In genomic region chr1:203703586-203703985, GRCh38 we compare ENCODE assay signal across 26 cellular contexts.
DNase-seq lines count a peak whose midpoint lies in the region; ATAC-seq and TF ChIP-seq lines count a peak whose summit lies in the region.
"Had no signal": no experiment of that assay in that cellular context is flagged by ENCODE, and none has a peak within 500 bp of the region (broad histone marks: within the 10 kb centered on the region; RNA-seq: fewer than 3 reads in every experiment).

No MANE protein-coding gene starts in this region.

- H3K36me3 ChIP-seq in muscle layer of colon (ENCODE audit: insufficient read depth, low read length) (peaks cover 97% of the 10 kb centered on the region), trophoblast cell (ENCODE audit: control insufficient read depth in 1 of 2, insufficient read depth in 2 of 2, low read length in 2 of 2) (peaks cover 51 to 95% of the 10 kb centered on the region in 2 experiments)

- no peak for TF ChIP-seq CTCF in GM10248 (IDR thresholded peaks at IDR 0.05; ENCODE audit: control extremely low read depth, extremely low read depth, low read depth, missing control alignments)

- no peak overlapping the region for H2BK12ac ChIP-seq in trophoblast cell (ENCODE audit: low read length)

- ATAC-seq in GM21515 (IDR thresholded peaks at IDR 0.05; ENCODE audit: unreplicated experiment), result no peak
- ATAC-seq: GM12878; Panc1; stimulated activated naive CD8-positive, alpha-beta T cell treated with anti-CD3 and anti-CD28 coated beads, Interleukin-15, Interleukin-2, amounts not matched to agents 100 U/mL and 50 U/mL, for 24 hours had no signal

- H3K9me3 ChIP-seq in muscle layer of colon (ENCODE audit: low read length) (no peaks in the 10 kb centered on the region), trophoblast cell (ENCODE audit: insufficient read depth, low read depth, low read length) (no peaks in the 10 kb centered on the region)
- H3K9me3 ChIP-seq: tibial artery had no signal

- H3K18ac ChIP-seq in trophoblast cell (ENCODE audit: low read length), result no peak overlapping the region

- no peak overlapping the region for H3K4me3 Mint-ChIP-seq in T-helper 1 cell treated with Interleukin-12 subunit alpha and Interleukin-12 subunit beta and Interleukin-4 antibody, amounts not matched to agents 30 μg/mL and 1 μg/mL, for 36 hours
- H3K4me3 Mint-ChIP-seq: endodermal cell, HFFc6 had no signal

- H4K12ac ChIP-seq in trophoblast cell (ENCODE audit: low read depth, low read length), result no peak overlapping the region

- no peak overlapping the region for H2BK120ac ChIP-seq in trophoblast cell (ENCODE audit: insufficient read depth, low read length, poor library complexity)

- H3K4me1 ChIP-seq in muscle layer of colon (ENCODE audit: insufficient read depth, low read length) (peaks cover 53% of the 10 kb centered on the region), trophoblast cell (ENCODE audit: control insufficient read depth in 1 of 2, insufficient read depth in 2 of 2, low read length in 2 of 2) (no peaks in the 10 kb centered on the region)
- H3K4me1 ChIP-seq: tibial artery had no signal

- H3K27me3 ChIP-seq in muscle layer of colon (ENCODE audit: control insufficient read depth in 1 of 2, insufficient read depth in 2 of 2, low read length in 2 of 2) (no peaks in the 10 kb centered on the region), trophoblast cell (ENCODE audit: insufficient read depth, low read length) (no peaks in the 10 kb centered on the region)
- H3K27me3 ChIP-seq: tibial artery had no signal

- no peaks in the 10 kb centered on the region for H3K79me2 ChIP-seq in trophoblast cell (ENCODE audit: control insufficient read depth, insufficient read depth, low read length, poor library complexity)

- no peak overlapping the region for H2AFZ ChIP-seq in trophoblast cell (ENCODE audit: insufficient read depth, low read length, poor library complexity)

- no peak overlapping the region for H3K4ac ChIP-seq in trophoblast cell (ENCODE audit: low read depth, low read length)

- no peak overlapping the region for H4K91ac ChIP-seq in trophoblast cell (ENCODE audit: low read depth, low read length)

- no peak for DNase-seq in T-helper 1 cell
- peak; percentile 37 for DNase-seq in KBM-7
- peak; percentile 61 for DNase-seq in SKM-1 treated with dmso at 0.1 percent for 144 hours (lab: John Stamatoyannopoulos, UW; ENCODE audit: unreplicated experiment)
- DNase-seq in GM10248 (ENCODE audit: extremely low spot score), result no peak
- DNase-seq in trophoblast cell, result no peak
- DNase-seq: 8988T; activated CD4-positive, alpha-beta T cell treated with anti-CD3 and anti-CD28 coated beads for 1 hour; activated CD8-positive, alpha-beta memory T cell treated with anti-CD3 and anti-CD28 coated beads, Interleukin-2, amount 50 U/mL, for 48 hours; activated gamma-delta T cell; cortex of kidney; DMS79; endodermal cell; HFFc6; kidney glomerular epithelial cell; NCI-H2081; NCI-H446; stimulated activated CD4-positive, alpha-beta T cell treated with anti-CD3 and anti-CD28 coated beads, Interleukin-4, amount 100 ng/mL, for 1 hour; stimulated activated naive CD8-positive, alpha-beta T cell treated with anti-CD3 and anti-CD28 coated beads, Interleukin-15, Interleukin-2, amounts not matched to agents 100 U/mL and 50 U/mL, for 24 hours; tibial artery had no signal

- H3K27me3 Mint-ChIP-seq in T-helper 1 cell treated with Interleukin-12 subunit alpha and Interleukin-12 subunit beta and Interleukin-4 antibody, amounts not matched to agents 30 μg/mL and 1 μg/mL, for 36 hours (ENCODE audit: low read depth), result no peaks in the 10 kb centered on the region

- H3K4me3 ChIP-seq in muscle layer of colon (ENCODE audit: low read depth in 1 of 2, low read length in 2 of 2), result no peak overlapping the region
- no peak overlapping the region for H3K4me3 ChIP-seq in trophoblast cell (ENCODE audit: low read depth, low read length)
- H3K4me3 ChIP-seq: GM12878, lung, SK-N-MC, tibial artery had no signal

- no peak overlapping the region for H4K8ac ChIP-seq in trophoblast cell (ENCODE audit: low read depth, low read length)

- no peak overlapping the region for H2BK5ac ChIP-seq in trophoblast cell (ENCODE audit: low read depth, low read length, poor library complexity)

- no peak overlapping the region for H3K14ac ChIP-seq in trophoblast cell (ENCODE audit: low read length)

- CTCF ChIA-PET in GM10248 (lab: Yijun Ruan, JAX), result interaction anchor here (1.1 to 10.6 kb wide), 8 partner anchors 8 to 360 kb away, joined by 3 to 223 read pairs (median 24); partner anchors contain the start of gene ATP2B4

- H3K79me1 ChIP-seq in trophoblast cell (ENCODE audit: low read length), result no peaks in the 10 kb centered on the region

- WGBS in trophoblast cell (ENCODE audit: extremely low coverage, insufficient coverage, insufficient read length), result no CpG with 5 or more reads among the region's 10 CpGs

- no peak overlapping the region for H2AK5ac ChIP-seq in trophoblast cell (ENCODE audit: low read length)

- H3K27ac ChIP-seq in muscle layer of colon (ENCODE audit: low read depth, low read length), result peak overlapping the region; percentile 83
- H3K27ac ChIP-seq in trophoblast cell (ENCODE audit: low read depth, low read length), result no peak overlapping the region
- H3K27ac ChIP-seq: SK-N-MC, tibial artery had no signal

- peak overlapping the region; percentile 6 for H3K27ac Mint-ChIP-seq in T-helper 1 cell treated with Interleukin-12 subunit alpha and Interleukin-12 subunit beta and Interleukin-4 antibody, amounts not matched to agents 30 μg/mL and 1 μg/mL, for 36 hours
- H3K27ac Mint-ChIP-seq: endodermal cell, HFFc6 had no signal

- peaks cover 18% of the 10 kb centered on the region for H3K4me1 Mint-ChIP-seq in T-helper 1 cell treated with Interleukin-12 subunit alpha and Interleukin-12 subunit beta and Interleukin-4 antibody, amounts not matched to agents 30 μg/mL and 1 μg/mL, for 36 hours (ENCODE audit: low read depth)
- H3K4me1 Mint-ChIP-seq: endodermal cell had no signal

- H3K9me3 Mint-ChIP-seq in T-helper 1 cell treated with Interleukin-12 subunit alpha and Interleukin-12 subunit beta and Interleukin-4 antibody, amounts not matched to agents 30 μg/mL and 1 μg/mL, for 36 hours, result no peaks in the 10 kb centered on the region
- H3K9me3 Mint-ChIP-seq: endodermal cell, HFFc6 had no signal

- H3K9ac ChIP-seq in muscle layer of colon (ENCODE audit: low read length), result no peak overlapping the region
- H3K9ac ChIP-seq in trophoblast cell (ENCODE audit: low read length), result no peak overlapping the region

- in situ Hi-C loops in KBM-7 (cut with MboI; ENCODE audit: low pct_unique_long_range_greater_than_20kb, low sequenced_read_pairs), result loop anchor here (10.0 kb wide), 1 partner anchor 189 kb away; no protein-coding TSS in a partner anchor

- POLR2A ChIA-PET in GM10248 (lab: Yijun Ruan, JAX), result interaction anchor here (0.7 kb wide), 1 partner anchor 110 kb away, joined by 4 read pairs; no protein-coding TSS in a partner anchor

- no peak overlapping the region for H3K23ac ChIP-seq in trophoblast cell (ENCODE audit: low read length)

- H3K4me2 ChIP-seq in trophoblast cell (ENCODE audit: low read length), result no peak overlapping the region

- peaks cover 71% of the 10 kb centered on the region for H3K36me3 Mint-ChIP-seq in T-helper 1 cell treated with Interleukin-12 subunit alpha and Interleukin-12 subunit beta and Interleukin-4 antibody, amounts not matched to agents 30 μg/mL and 1 μg/mL, for 36 hours (ENCODE audit: low read depth)

Comparison
In these comparisons a context has a peak if more than half of its experiments do, and no peak if none do; other contexts are left out.
1. DNase-seq: peak in KBM-7 (single experiment) and SKM-1 treated with dmso at 0.1 percent for 144 hours (single experiment); none in T-helper 1 cell (0 of 5), GM10248 (single experiment) and trophoblast cell (0 of 2).